ENCODE assay signal across 8 cellular contexts in genomic region chr20:5119435-5120188, GRCh38. TPM values are rescaled to one million over a fixed set of nuclear protein-coding genes. Genes with fewer than 3 reads are reported as not detected.
DNase-seq lines count a peak whose midpoint lies in the region; ATAC-seq and TF ChIP-seq lines count a peak whose summit lies in the region.

Gene PCNA (minus strand): TSS chr20:5119958. CDS start chr20:5119798, 160 bp downstream.

- peak; percentile 92 for DNase-seq in GM04504 (ENCODE audit: low read depth)
- DNase-seq in NCI-H1048 (lab: John Stamatoyannopoulos, UW) = peak; percentile 93
- DNase-seq in SK-N-SH = peak; percentile 96
- peak; percentile 98 for DNase-seq in activated naive CD4-positive, alpha-beta T cell treated with anti-CD3 and anti-CD28 coated beads, Interleukin-2, amount 50 U/mL, for 16 hours
- peak; percentile 86 for DNase-seq in non-pigmented ciliary epithelial cell (ENCODE audit: low read depth)
- DNase-seq in superior temporal gyrus (ENCODE audit: extremely low spot score) = peak; percentile 97

- no peaks in the 10 kb centered on the region for H3K9me2 ChIP-seq in SK-N-SH

- POLR2A ChIA-PET in SK-N-SH (lab: Yijun Ruan, JAX) = interaction anchor here (0.6 to 1.5 kb wide), 4 partner anchors 13 to 410 kb away, joined by 3 to 4 read pairs (median 3); no protein-coding TSS in a partner anchor

- H2AFZ ChIP-seq in SK-N-SH (ENCODE audit: low read depth) = peak within 1 kb of the TSS; percentile 75; the same call in 1 of the 2 replicates

- H3K9ac ChIP-seq in SK-N-SH = peak within 1 kb of the TSS; percentile 85

- peaks cover 34 to 37% of the 10 kb centered on the region in 2 experiments for H3K36me3 ChIP-seq in SK-N-SH (replicated peaks in 1 of 2; ENCODE audit: control insufficient read depth in 1 of 2, insufficient read depth in 2 of 2, low read length in 1 of 2)
- H3K36me3 ChIP-seq in gastroesophageal sphincter = peaks cover 0 to 19% of the 10 kb centered on the region in 2 donors

- H3K27me3 ChIP-seq in SK-N-SH (ENCODE audit: insufficient read depth) = no peaks in the 10 kb centered on the region
- H3K27me3 ChIP-seq in gastroesophageal sphincter = no peaks in the 10 kb centered on the region

- H4K20me1 ChIP-seq in SK-N-SH (ENCODE audit: insufficient read depth) = peaks cover 36% of the 10 kb centered on the region

- H3K4me3 ChIP-seq in SK-N-SH (ENCODE audit: low read depth in 2 of 2, low read length in 1 of 2) = peak within 1 kb of the TSS; percentile 93
- peak within 1 kb of the TSS; percentile 41 to 78 for H3K4me3 ChIP-seq in gastroesophageal sphincter

- peaks cover 48% of the 10 kb centered on the region for H3K79me2 ChIP-seq in SK-N-SH (ENCODE audit: insufficient read depth)

- CTCF ChIA-PET in SK-N-SH (lab: Yijun Ruan, JAX) = interaction anchor here (0.6 to 3.4 kb wide), 7 partner anchors 9 to 411 kb away, joined by 3 to 23 read pairs (median 3); no protein-coding TSS in a partner anchor

- TF ChIP-seq POLR2A in gastroesophageal sphincter (IDR thresholded peaks at IDR 0.05) = peak; percentile 87 to 91

- H3K4me1 ChIP-seq in SK-N-SH (ENCODE audit: control insufficient read depth in 1 of 2, insufficient read depth in 2 of 2, low read depth in 1 of 2, low read length in 1 of 2) (peaks cover 7 to 16% of the 10 kb centered on the region in 2 experiments; a peak in 3 of 4 replicates), gastroesophageal sphincter (peaks cover 0 to 23% (median 10%) of the 10 kb centered on the region in 3 donors)

- TF ChIP-seq RAD21 in SK-N-SH (IDR thresholded peaks at IDR 0.05; ENCODE audit: low read length) = no peak

- H3K9me3 ChIP-seq in SK-N-SH (no peaks in the 10 kb centered on the region), gastroesophageal sphincter (no peaks in the 10 kb centered on the region)

- H3K27ac ChIP-seq in SK-N-SH (ENCODE audit: low read depth in 2 of 2, low read length in 1 of 2) (peak within 1 kb of the TSS; percentile 76 to 97), gastroesophageal sphincter (peak within 1 kb of the TSS; percentile 60 to 96 (median 93))

- peaks cover 18% of the 10 kb centered on the region for H3F3A ChIP-seq in SK-N-SH (replicated peaks; ENCODE audit: insufficient read depth)

- ATAC-seq in HG02571 (IDR thresholded peaks at IDR 0.05; ENCODE audit: unreplicated experiment) (peak; percentile 93), gastroesophageal sphincter (peak; percentile 100)

- H3K4me2 ChIP-seq in SK-N-SH = peak within 1 kb of the TSS; percentile 95

- no CpG with 5 or more reads among the region's 72 CpGs for WGBS in SK-N-SH (ENCODE audit: low lambda C conversion rate)
- WGBS in gastroesophageal sphincter (ENCODE audit: low coverage in 1 of 2), 2 donors = 0% methylated on average over 3 of the region's 72 CpGs

- TF ChIP-seq CTCF in SK-N-SH (IDR thresholded peaks at IDR 0.05) = no peak
- TF ChIP-seq CTCF in gastroesophageal sphincter (IDR thresholded peaks at IDR 0.05) = peak in 1 of 4 experiments; percentile 29

- TF ChIP-seq EP300 in SK-N-SH (IDR thresholded peaks at IDR 0.05; ENCODE audit: borderline replicate concordance in 1 of 2, low read depth in 1 of 2, low read length in 1 of 2) (no peak), gastroesophageal sphincter (IDR thresholded peaks at IDR 0.05) (no peak)

TF ChIP-seq in SK-N-SH, 30 proteins besides CTCF, POLR2A, EP300 and RAD21:
- TF ChIP-seq NRF1 (IDR thresholded peaks at IDR 0.05; ENCODE audit: low read depth, low read length) (peak; percentile 69), TAF1 (IDR thresholded peaks at IDR 0.05; ENCODE audit: borderline replicate concordance, low read depth, low read length) (peak; percentile 95), ELF1 (IDR thresholded peaks at IDR 0.05) (0 out of 2 replicates have a peak, but pooled peaks have one; percentile 17), ZBTB33 (IDR thresholded peaks at IDR 0.05; ENCODE audit: borderline replicate concordance, low read depth) (no peak), YY1 (IDR thresholded peaks at IDR 0.05; ENCODE audit: low read depth) (no peak), IRF3 (IDR thresholded peaks at IDR 0.05; ENCODE audit: low read depth, low read length) (peak; percentile 34; the same call in 1 of the 2 replicates), MAX (IDR thresholded peaks at IDR 0.05; ENCODE audit: low read depth) (peak; percentile 50), TEAD4 (IDR thresholded peaks at IDR 0.05; ENCODE audit: borderline replicate concordance, insufficient read depth) (no peak), MEF2A (IDR thresholded peaks at IDR 0.05; ENCODE audit: borderline replicate concordance, low read depth) (no peak), PBX3 (IDR thresholded peaks at IDR 0.05) (no peak), POLR2AphosphoS5 (IDR thresholded peaks at IDR 0.05; ENCODE audit: low read depth, low read length) (peak; percentile 97), RFX5 (IDR thresholded peaks at IDR 0.05; ENCODE audit: low read length) (peak; percentile 44; the same call in 1 of the 2 replicates), GABPA (IDR thresholded peaks at IDR 0.05; ENCODE audit: low read depth) (0 out of 2 replicates have a peak, but pooled peaks have one; percentile 18), MXI1 (IDR thresholded peaks at IDR 0.05; ENCODE audit: low read depth, low read length) (peak; percentile 73)

RNA-seq across cellular contexts. Expression of gene PCNA, which starts in this region (rescaled TPM):
- polyA plus RNA-seq in SK-N-SH (2012; rRNA removed) = 185 and 204 TPM in 2 replicates
- 197 and 205 TPM in 2 replicates for polyA plus RNA-seq in SK-N-SH (2012; cell fraction: cytosol; rRNA removed)
- 75.7 and 102 TPM in 2 replicates for polyA plus RNA-seq in SK-N-SH (2012; cell fraction: nucleus; rRNA removed)
- total RNA-seq in gastroesophageal sphincter = 10 to 100 TPM; 21.9 to 52.8 (median 39.2) TPM

Comparison
In these comparisons a context has a peak if more than half of its experiments do, and no peak if none do; other contexts are left out.
1. Peak in every context shown above with its lines: DNase-seq, ATAC-seq, H3K4me3 ChIP-seq and H3K27ac ChIP-seq.